24 cellular contexts compared by ENCODE assay signal in genomic region chr1:6936308-6936675, GRCh38.
"Had no signal": no experiment of that assay in that cellular context is flagged by ENCODE, and none has a peak within 500 bp of the region (broad histone marks: within the 10 kb centered on the region; RNA-seq: fewer than 3 reads in every experiment).

No MANE protein-coding gene starts in this region.

- DNase-seq: IMR-90, Karpas-422, KG1, MG63, NCI-H1092, NCI-H1105 treated with DMSO at 0.1 percent for 48 hours, NCI-H1417 treated with DMSO at 0.1 percent for 48 hours, NCI-H146, NCI-H1694 treated with DMSO at 0.1 percent for 48 hours, NCI-H1930, NCI-H2081, NCI-H2107, NCI-H226, NCI-H446, NCI-H510A, NCI-H524 treated with DMSO at 0.1 percent for 48 hours, NCI-H774, PC-3, SHP77 treated with DMSO at 0.1 percent for 48 hours, SJCRH30, SW 1271, T-cell had no signal

- H3K36me3 ChIP-seq: MG63, SJCRH30 had no signal

- H3K4me3 ChIP-seq: MG63, SJCRH30 had no signal

- H3K4me1 ChIP-seq: SJCRH30 had no signal

- ATAC-seq: HepG2, Panc1, PC-3, T-cell had no signal

- H3K9me3 ChIP-seq: MG63 had no signal
